Comparison of ENCODE assay signal across 35 cellular contexts in genomic region chr2:171819453-171819852, GRCh38.
"Had no signal": no experiment of that assay in that cellular context is flagged by ENCODE, and none has a peak within 500 bp of the region (broad histone marks: within the 10 kb centered on the region; RNA-seq: fewer than 3 reads in every experiment).

No MANE protein-coding gene starts in this region.

- H3K27me3 ChIP-seq: MG63 had no signal

- H3K4me2 ChIP-seq: KMS-11 had no signal

- H3K9me3 ChIP-seq: MG63 had no signal

- H3K9ac ChIP-seq: KMS-11 had no signal

- DNase-seq: Karpas-422, Kasumi-1, MG63, MM.1S, MV-4-11, NCI-H1048, NCI-H1092, NCI-H1092 treated with DMSO at 0.1 percent for 48 hours, NCI-H1105, NCI-H1105 treated with DMSO at 0.1 percent for 48 hours, NCI-H1417, NCI-H1417 treated with DMSO at 0.1 percent for 48 hours, NCI-H1436, NCI-H1436 treated with DMSO at 0.1 percent for 48 hours, NCI-H146, NCI-H1694, NCI-H1694 treated with DMSO at 0.1 percent for 48 hours, NCI-H187, NCI-H187 treated with DMSO at 0.1 percent for 48 hours, NCI-H1930, NCI-H2029, NCI-H2029 treated with DMSO at 0.1 percent for 48 hours, NCI-H2081, NCI-H2081 treated with DMSO at 0.1 percent for 48 hours, NCI-H2107, NCI-H2171, NCI-H2171 treated with DMSO at 0.1 percent for 48 hours, NCI-H2227 treated with DMSO at 0.1 percent for 48 hours, NCI-H226, NCI-H345, NCI-H446, NCI-H446 treated with DMSO at 0.1 percent for 48 hours, NCI-H510A, NCI-H510A treated with DMSO at 0.1 percent for 48 hours had no signal

- H3K27ac ChIP-seq: KMS-11 had no signal

- H3K4me3 ChIP-seq: MG63 had no signal

- H3K36me3 ChIP-seq: MG63 had no signal
